ENCODE assay signal across 8 cellular contexts in the genomic region with DNA sequence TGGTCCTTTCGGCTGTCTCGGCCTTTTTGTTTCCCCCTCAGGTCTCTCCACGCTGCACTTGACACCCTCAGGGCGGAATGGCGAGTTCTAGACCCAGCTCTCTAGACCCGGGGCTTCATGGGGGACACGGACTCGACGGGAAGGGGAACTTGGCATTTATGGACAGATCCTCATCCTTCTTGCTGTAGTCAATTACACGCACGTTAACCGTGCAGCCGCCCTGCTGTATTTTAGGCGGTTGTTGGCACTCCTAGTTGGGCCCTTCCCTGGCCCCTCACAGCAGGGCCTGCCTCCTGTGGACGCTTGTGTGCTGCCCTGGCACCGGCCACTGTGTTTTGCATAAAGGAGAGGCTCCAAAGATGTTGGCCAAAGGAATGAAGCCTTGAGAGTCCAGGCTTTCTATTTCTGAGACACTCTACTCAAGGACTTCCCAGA. TPM values are rescaled to one million over a fixed set of nuclear protein-coding genes. Genes with fewer than 3 reads are reported as not detected.
DNase-seq lines count a peak whose midpoint lies in the region; ATAC-seq, FAIRE-seq and TF ChIP-seq lines count a peak whose summit lies in the region.

No MANE protein-coding gene starts in this region.

- H3K79me2 ChIP-seq in HepG2 (ENCODE audit: insufficient read depth, low read length): peaks cover 39% of the 10 kb centered on the region

- H4K20me1 ChIP-seq in HepG2 (ENCODE audit: insufficient read depth, low read length): no peaks in the 10 kb centered on the region

- H3K36me3 ChIP-seq in Panc1 (ENCODE audit: control insufficient read depth, insufficient read depth, low read length) (no peaks in the 10 kb centered on the region), HepG2 (replicated peaks in 1 of 2; ENCODE audit: control insufficient read depth in 1 of 2, insufficient read depth in 2 of 2, low read length in 2 of 2) (no peaks in the 10 kb centered on the region), subcutaneous abdominal adipose tissue (ENCODE audit: control insufficient read depth in 5 of 5, insufficient read depth in 5 of 5, low read length in 5 of 5) (peaks cover 0 to 4% (median 0%) of the 10 kb centered on the region in 5 donors)

- H3K27me3 ChIP-seq in Panc1 (ENCODE audit: control insufficient read depth, insufficient read depth, low read length) (no peaks in the 10 kb centered on the region), HepG2 (ENCODE audit: control insufficient read depth in 1 of 2, insufficient read depth in 2 of 2, low read length in 2 of 2) (no peaks in the 10 kb centered on the region; a peak in 1 of 5 replicates), subcutaneous abdominal adipose tissue (ENCODE audit: control insufficient read depth in 5 of 5, insufficient read depth in 4 of 5, low read length in 5 of 5) (no peaks in the 10 kb centered on the region)

- no peaks in the 10 kb centered on the region for H3K36me3 Mint-ChIP-seq in chondrocyte (ENCODE audit: low read depth)

- no peaks in the 10 kb centered on the region; the same call in 1 of the 2 replicates for H3K4me1 ChIP-seq in Panc1 (ENCODE audit: control insufficient read depth, insufficient read depth, low read length)
- H3K4me1 ChIP-seq in HepG2 (ENCODE audit: insufficient read depth, low read length): peaks cover 31% of the 10 kb centered on the region
- peaks cover 0 to 18% (median 15%) of the 10 kb centered on the region in 5 donors for H3K4me1 ChIP-seq in subcutaneous abdominal adipose tissue (ENCODE audit: control insufficient read depth in 5 of 5, insufficient read depth in 5 of 5, low read length in 5 of 5)

- TF ChIP-seq POLR2A in HepG2 (IDR thresholded peaks at IDR 0.05; ENCODE audit: insufficient read depth in 1 of 2, low read depth in 2 of 2, low read length in 2 of 2): no peak

- H3K9me3 Mint-ChIP-seq in chondrocyte (ENCODE audit: low read depth): no peaks in the 10 kb centered on the region

- no peak for FAIRE-seq in HepG2 (lab: Jason Lieb, UNC)

- no TSS peak for BruUV-seq in Panc1 (replicated peaks; lab: Mats Ljungman, UMichigan)
- BruUV-seq in HepG2 (replicated peaks; lab: Mats Ljungman, UMichigan): no TSS peak

- DNase-seq in AG04449 (ENCODE audit: low read depth, low spot score) (no peak), Panc1 (ENCODE audit: low read depth, low spot score) (no peak), chondrocyte (ENCODE audit: low spot score) (no peak), HepG2 (ENCODE audit: low spot score) (no peak)

- POLR2A ChIA-PET in AG04449 (lab: Yijun Ruan, JAX): no interaction called here
- POLR2A ChIA-PET in Panc1 (lab: Charles Lee): no interaction called here
- POLR2A ChIA-PET in HepG2 (lab: Yijun Ruan, JAX): no interaction called here

- in situ Hi-C loops in Panc1 (cut with HindIII; ENCODE audit: low pct_unique_long_range_greater_than_20kb, low sequenced_read_pairs) (no loop called here), HepG2 (cut with HindIII; ENCODE audit: extremely low pct_ligation_motif_present, low pct_unique_long_range_greater_than_20kb) (no loop called here)

- 72% methylated on average over 13 of the region's 16 CpGs for WGBS in HepG2 (ENCODE audit: low lambda C conversion rate)

- ATAC-seq in GM18498 (IDR thresholded peaks at IDR 0.05; ENCODE audit: unreplicated experiment): peak; percentile 1
- peak; percentile 54 for ATAC-seq in Panc1
- peak; percentile 32 for ATAC-seq in HepG2
- ATAC-seq in GM19467 (IDR thresholded peaks at IDR 0.05; ENCODE audit: unreplicated experiment): no peak
- no peak for ATAC-seq in HG03432 (IDR thresholded peaks at IDR 0.05; ENCODE audit: unreplicated experiment)

- H3K4me3 Mint-ChIP-seq in chondrocyte (ENCODE audit: unreplicated experiment): peak overlapping the region; percentile 72

- H3K27ac ChIP-seq in Panc1 (ENCODE audit: low read length): peak overlapping the region; percentile 69
- no peak overlapping the region for H3K27ac ChIP-seq in HepG2 (ENCODE audit: extremely low read length, insufficient read depth, low read length)
- peak overlapping the region; percentile 98 for H3K27ac ChIP-seq in subcutaneous abdominal adipose tissue (ENCODE audit: low read depth, low read length)

- H3K9me3 ChIP-seq in Panc1 (ENCODE audit: control insufficient read depth, insufficient read depth, low read depth, low read length) (no peaks in the 10 kb centered on the region), HepG2 (ENCODE audit: low read length) (no peaks in the 10 kb centered on the region), subcutaneous abdominal adipose tissue (ENCODE audit: control insufficient read depth in 5 of 5, low read length in 5 of 5) (no peaks in the 10 kb centered on the region)

- H3K4me1 Mint-ChIP-seq in chondrocyte (ENCODE audit: low read depth): peaks cover 21% of the 10 kb centered on the region

- peak overlapping the region; percentile 89 for H3K4me2 ChIP-seq in HepG2 (ENCODE audit: low read depth, low read length)

- TF ChIP-seq CTCF in AG04449 (IDR thresholded peaks at IDR 0.05; ENCODE audit: insufficient read depth, low read length, missing control alignments): no peak
- TF ChIP-seq CTCF in Panc1 (IDR thresholded peaks at IDR 0.05): no peak
- no peak for TF ChIP-seq CTCF in chondrocyte (IDR thresholded peaks at IDR 0.05)
- TF ChIP-seq CTCF in HepG2 (CRISPR knock-in tag; IDR thresholded peaks at IDR 0.05): no peak

- H3K9ac ChIP-seq in HepG2 (ENCODE audit: insufficient read depth, low read depth, low read length) (peak overlapping the region; percentile 86; the same call in 1 of the 2 replicates), subcutaneous abdominal adipose tissue (ENCODE audit: low read length in 5 of 5) (peak overlapping the region in 4 of 5 donors; percentile 69 to 94 (median 86))

- no peak for TF ChIP-seq EP300 in HepG2 (IDR thresholded peaks at IDR 0.05; ENCODE audit: low read depth in 2 of 2, low read length in 2 of 2)
- TF ChIP-seq EP300 in HepG2 (CRISPR knock-in tag; IDR thresholded peaks at IDR 0.05; ENCODE audit: borderline replicate concordance): no peak

- CTCF ChIA-PET in AG04449 (lab: Yijun Ruan, JAX): no interaction called here
- CTCF ChIA-PET in Panc1 (lab: Charles Lee): no interaction called here
- CTCF ChIA-PET in HepG2 (lab: Yijun Ruan, JAX; ENCODE audit: low intra/inter-chr PET ratio, low total read pairs): no interaction called here

- intact Hi-C loops in Panc1 (cut with micrococcal nuclease; ENCODE audit: unreplicated experiment) (no loop called here), HepG2 (cut with micrococcal nuclease; ENCODE audit: unreplicated experiment) (loop anchor here (10.0 kb wide), 1 partner anchor 202 kb away; the partner anchor contains the start of gene C21orf91)

- TF ChIP-seq RAD21 in HepG2 (CRISPR knock-in tag; IDR thresholded peaks at IDR 0.05): no peak

- peak overlapping the region; percentile 73 for H3K27ac Mint-ChIP-seq in chondrocyte (ENCODE audit: unreplicated experiment)

- no peak overlapping the region for H2AFZ ChIP-seq in HepG2 (ENCODE audit: low read length)

- H3K27me3 Mint-ChIP-seq in chondrocyte (ENCODE audit: low read depth): no peaks in the 10 kb centered on the region

- H3K4me3 ChIP-seq in AG04449 (ENCODE audit: low read depth, low read length) (peak overlapping the region; percentile 79), Panc1 (ENCODE audit: low read depth in 2 of 2, low read length in 2 of 2) (peak overlapping the region; percentile 79 to 90), HepG2 (replicated peaks in 1 of 3; ENCODE audit: insufficient read depth in 1 of 3, low read depth in 2 of 3, low read length in 3 of 3) (peak overlapping the region; percentile 82 to 90 (median 85); a peak in 4 of 6 replicates), subcutaneous abdominal adipose tissue (ENCODE audit: low read depth in 1 of 5, low read length in 5 of 5) (peak overlapping the region; percentile 77 to 91 (median 88))

TF ChIP-seq in HepG2, 621 proteins besides CTCF, POLR2A, EP300 and RAD21 (continues in another document):
- TF ChIP-seq, protein P1, sequence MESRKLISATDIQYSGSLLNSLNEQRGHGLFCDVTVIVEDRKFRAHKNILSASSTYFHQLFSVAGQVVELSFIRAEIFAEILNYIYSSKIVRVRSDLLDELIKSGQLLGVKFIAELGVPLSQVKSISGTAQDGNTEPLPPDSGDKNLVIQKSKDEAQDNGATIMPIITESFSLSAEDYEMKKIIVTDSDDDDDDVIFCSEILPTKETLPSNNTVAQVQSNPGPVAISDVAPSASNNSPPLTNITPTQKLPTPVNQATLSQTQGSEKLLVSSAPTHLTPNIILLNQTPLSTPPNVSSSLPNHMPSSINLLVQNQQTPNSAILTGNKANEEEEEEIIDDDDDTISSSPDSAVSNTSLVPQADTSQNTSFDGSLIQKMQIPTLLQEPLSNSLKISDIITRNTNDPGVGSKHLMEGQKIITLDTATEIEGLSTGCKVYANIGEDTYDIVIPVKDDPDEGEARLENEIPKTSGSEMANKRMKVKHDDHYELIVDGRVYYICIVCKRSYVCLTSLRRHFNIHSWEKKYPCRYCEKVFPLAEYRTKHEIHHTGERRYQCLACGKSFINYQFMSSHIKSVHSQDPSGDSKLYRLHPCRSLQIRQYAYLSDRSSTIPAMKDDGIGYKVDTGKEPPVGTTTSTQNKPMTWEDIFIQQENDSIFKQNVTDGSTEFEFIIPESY (CRISPR knock-in tag; IDR thresholded peaks at IDR 0.05): peak; percentile 47; the same call in 1 of the 2 replicates

RNA-seq across cellular contexts. Expression of gene BTG3, which starts 0.6 kb away (rescaled TPM):
- total RNA-seq in Panc1 (2021; ENCODE audit: unreplicated experiment): 20.1 TPM
- polyA plus RNA-seq in Panc1 (2012; ENCODE audit: insufficient read length): 10.0 TPM
- total RNA-seq in chondrocyte: 21.2 to 23.4 TPM (median 22.0 TPM) in 3 replicates
- total RNA-seq in HepG2 (2016; rRNA removed; fragmentation: Illumina TruSeq; extraction: Trizol): 11.6 and 13.9 TPM in 2 replicates
- total RNA-seq in HepG2 (2016; cell fraction: cytosol; rRNA removed; fragmentation: Illumina TruSeq; extraction: Trizol; ENCODE audit: low read depth): 2.6 and 3.3 TPM in 2 replicates
- 14.2 and 15.8 TPM in 2 replicates for total RNA-seq in HepG2 (2016; cell fraction: insoluble cytoplasmic fraction; rRNA removed; fragmentation: Illumina TruSeq; extraction: Trizol)
- total RNA-seq in HepG2 (2016; cell fraction: membrane; rRNA removed; fragmentation: Illumina TruSeq; extraction: Trizol): 5.4 and 6.1 TPM in 2 replicates
- total RNA-seq in HepG2 (2016; cell fraction: nucleus; rRNA removed; fragmentation: Illumina TruSeq; extraction: Trizol): 28.7 and 34.0 TPM in 2 replicates
- 22.5 and 27.4 TPM in 2 replicates for polyA plus RNA-seq in HepG2 (2011; rRNA removed)
- 11.5 and 19.2 TPM in 2 replicates for polyA plus RNA-seq in HepG2 (2011; cell fraction: cytosol; rRNA removed)
- 12.4 and 14.1 TPM in 2 replicates for polyA plus RNA-seq in HepG2 (2011; cell fraction: nucleus; rRNA removed)
- 42.9 and 43.4 TPM in 2 replicates for polyA plus RNA-seq in HepG2 (2012)
- polyA plus RNA-seq in HepG2 (2016; cell fraction: cytosol; fragmentation: Illumina TruSeq; extraction: Trizol; ENCODE audit: low read depth): 2.5 and 3.0 TPM in 2 replicates
- polyA plus RNA-seq in HepG2 (2016; cell fraction: insoluble cytoplasmic fraction; fragmentation: Illumina TruSeq; extraction: Trizol; ENCODE audit: low read depth): 20.7 and 21.3 TPM in 2 replicates
- 4.3 and 4.4 TPM in 2 replicates for polyA plus RNA-seq in HepG2 (2016; cell fraction: membrane; fragmentation: Illumina TruSeq; extraction: Trizol; ENCODE audit: low read depth)
- polyA plus RNA-seq in HepG2 (2016; cell fraction: nucleus; fragmentation: Illumina TruSeq; extraction: Trizol; ENCODE audit: insufficient read depth, low read depth): 26.5 and 30.1 TPM in 2 replicates
- 3.9 and 11.3 TPM in 2 replicates for polyA minus RNA-seq in HepG2 (2011; rRNA and poly(A)+ RNA removed; ENCODE audit: low replicate concordance)
- polyA minus RNA-seq in HepG2 (2011; cell fraction: cytosol; rRNA and poly(A)+ RNA removed): 9.0 and 9.1 TPM in 2 replicates
- polyA minus RNA-seq in HepG2 (2011; cell fraction: nucleus; rRNA and poly(A)+ RNA removed): 42.6 and 51.3 TPM in 2 replicates

Comparison
In these comparisons a context has a peak if more than half of its experiments do, and no peak if none do; other contexts are left out.
1. ATAC-seq: peak in GM18498 (single experiment), Panc1 (single experiment) and HepG2 (single experiment); none in GM19467 (single experiment) and HG03432 (single experiment).
2. Peak in every context shown above with its lines, with median percentiles within 50 percentile points of each other: H3K4me3 ChIP-seq.